ENCODE assay signal across 25 cellular contexts in genomic region chr7:155424301-155425010, GRCh38. TPM values are rescaled to one million over a fixed set of nuclear protein-coding genes. Genes with fewer than 3 reads are reported as not detected.
"Had no signal": no experiment of that assay in that cellular context is flagged by ENCODE, and none has a peak within 500 bp of the region (broad histone marks: within the 10 kb centered on the region; RNA-seq: fewer than 3 reads in every experiment).

No MANE protein-coding gene starts in this region.

- H3K27ac ChIP-seq: Peyer's patch had no signal

- H3K4me1 ChIP-seq: Peyer's patch had no signal

- H3K27me3 ChIP-seq: MG63, Peyer's patch had no signal

- ATAC-seq: HepG2, PC-3 had no signal

- H3K9me3 ChIP-seq: MG63, Peyer's patch, SK-N-SH had no signal

- DNase-seq: IMR-90, Karpas-422, KG1, MG63, NCI-H1092, NCI-H1105 treated with DMSO at 0.1 percent for 48 hours, NCI-H1436, NCI-H187, NCI-H2029, NCI-H2081 treated with DMSO at 0.1 percent for 48 hours, NCI-H2171, NCI-H226, NCI-H446, NCI-H510A, NCI-H524 treated with DMSO at 0.1 percent for 48 hours, NCI-H69, NCI-H774, PC-3, Peyer's patch, SHP77, SK-N-SH, SW 1271 had no signal

- H3K36me3 ChIP-seq: MG63, Peyer's patch had no signal

- H3K4me3 ChIP-seq: MG63, Peyer's patch had no signal

RNA-seq across cellular contexts. Expression of gene EN2, which starts 33.5 kb away (rescaled TPM):
- total RNA-seq: HepG2, HT1080, IMR-90, Peyer's patch, RPMI7951 had no signal
